3 cellular contexts compared by ENCODE assay signal in the genomic region with DNA sequence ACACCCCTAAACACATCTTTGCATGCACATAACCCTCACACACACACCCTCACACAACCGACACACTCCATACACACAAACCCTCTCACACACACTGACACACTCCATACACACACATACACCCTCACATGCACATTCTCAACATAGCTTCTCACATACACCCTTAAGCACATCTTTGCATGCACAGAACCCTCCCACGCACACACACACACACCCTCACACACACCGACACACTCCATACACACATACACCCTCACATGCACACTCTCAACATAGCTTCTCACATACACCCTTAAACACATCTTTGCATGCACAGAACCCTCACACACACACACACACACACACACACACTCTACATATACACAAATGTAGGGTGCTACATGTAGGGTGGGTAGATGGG.
A peak's percentile ranks its signal among the peaks of the same experiment; 100 is the strongest.
TF ChIP-seq lines count a peak whose summit lies in the region.

No MANE protein-coding gene starts in this region.

TF ChIP-seq in HEK293, 187 proteins besides CTCF, POLR2A, EP300 and RAD21:
- TF ChIP-seq EGR2 (tag by site-specific recombination; IDR thresholded peaks at IDR 0.05; ENCODE audit: low read depth) (peak; percentile 70), ZNF501 (tag by site-specific recombination; IDR thresholded peaks at IDR 0.05) (no peak), ZFHX2 (tag by site-specific recombination; conservative IDR thresholded peaks at IDR 0.05) (peak; percentile 62)

TF ChIP-seq in IMR-90, 13 proteins besides CTCF, POLR2A, EP300 and RAD21:
- TF ChIP-seq CHD1 (IDR thresholded peaks at IDR 0.05; ENCODE audit: low read depth, low read length), result no peak
- TF ChIP-seq, protein P1, sequence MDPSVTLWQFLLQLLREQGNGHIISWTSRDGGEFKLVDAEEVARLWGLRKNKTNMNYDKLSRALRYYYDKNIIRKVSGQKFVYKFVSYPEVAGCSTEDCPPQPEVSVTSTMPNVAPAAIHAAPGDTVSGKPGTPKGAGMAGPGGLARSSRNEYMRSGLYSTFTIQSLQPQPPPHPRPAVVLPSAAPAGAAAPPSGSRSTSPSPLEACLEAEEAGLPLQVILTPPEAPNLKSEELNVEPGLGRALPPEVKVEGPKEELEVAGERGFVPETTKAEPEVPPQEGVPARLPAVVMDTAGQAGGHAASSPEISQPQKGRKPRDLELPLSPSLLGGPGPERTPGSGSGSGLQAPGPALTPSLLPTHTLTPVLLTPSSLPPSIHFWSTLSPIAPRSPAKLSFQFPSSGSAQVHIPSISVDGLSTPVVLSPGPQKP (IDR thresholded peaks at IDR 0.05; ENCODE audit: borderline replicate concordance, low read depth, low read length), result no peak
- TF ChIP-seq CEBPB (IDR thresholded peaks at IDR 0.05; ENCODE audit: low read depth, low read length), result no peak
- TF ChIP-seq NFE2L2 (IDR thresholded peaks at IDR 0.05; ENCODE audit: low read depth, low read length), result no peak
- TF ChIP-seq FOS (IDR thresholded peaks at IDR 0.05; ENCODE audit: low read depth, low read length), result no peak
TF ChIP-seq in IMR-90: peak in this region for 0.

TF ChIP-seq in H1, 55 proteins besides CTCF, POLR2A, EP300 and RAD21:
- TF ChIP-seq, protein P2, sequence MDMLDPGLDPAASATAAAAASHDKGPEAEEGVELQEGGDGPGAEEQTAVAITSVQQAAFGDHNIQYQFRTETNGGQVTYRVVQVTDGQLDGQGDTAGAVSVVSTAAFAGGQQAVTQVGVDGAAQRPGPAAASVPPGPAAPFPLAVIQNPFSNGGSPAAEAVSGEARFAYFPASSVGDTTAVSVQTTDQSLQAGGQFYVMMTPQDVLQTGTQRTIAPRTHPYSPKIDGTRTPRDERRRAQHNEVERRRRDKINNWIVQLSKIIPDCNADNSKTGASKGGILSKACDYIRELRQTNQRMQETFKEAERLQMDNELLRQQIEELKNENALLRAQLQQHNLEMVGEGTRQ (IDR thresholded peaks at IDR 0.05; ENCODE audit: low read length), result no peak
- TF ChIP-seq SP1 (IDR thresholded peaks at IDR 0.05; ENCODE audit: low read depth, low read length), result no peak
- no peak for TF ChIP-seq FOSL1 (IDR thresholded peaks at IDR 0.05; ENCODE audit: insufficient read depth, low read depth, low read length)
- TF ChIP-seq RNF2 (IDR thresholded peaks at IDR 0.05; ENCODE audit: borderline replicate concordance, low read depth, low read length, missing control alignments, poor library complexity, severe bottlenecking), result no peak
- TF ChIP-seq PHF8 (conservative IDR thresholded peaks at IDR 0.05; ENCODE audit: low read depth, low read length), result no peak
- TF ChIP-seq CBX5 (IDR thresholded peaks at IDR 0.05; ENCODE audit: low read depth, low read length), result no peak
- no peak for TF ChIP-seq TAF1 (IDR thresholded peaks at IDR 0.05; ENCODE audit: low read depth, low read length)
- TF ChIP-seq, protein P3, sequence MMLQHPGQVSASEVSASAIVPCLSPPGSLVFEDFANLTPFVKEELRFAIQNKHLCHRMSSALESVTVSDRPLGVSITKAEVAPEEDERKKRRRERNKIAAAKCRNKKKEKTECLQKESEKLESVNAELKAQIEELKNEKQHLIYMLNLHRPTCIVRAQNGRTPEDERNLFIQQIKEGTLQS (IDR thresholded peaks at IDR 0.05; ENCODE audit: insufficient read depth, low read depth, low read length), result no peak
- TF ChIP-seq SRF (IDR thresholded peaks at IDR 0.05; ENCODE audit: low read depth, low read length), result no peak
- TF ChIP-seq TCF12 (IDR thresholded peaks at IDR 0.05; ENCODE audit: low read depth, low read length), result no peak
- TF ChIP-seq MAFK (IDR thresholded peaks at IDR 0.05; ENCODE audit: low read depth, low read length), result no peak
- TF ChIP-seq SIN3A (conservative IDR thresholded peaks at IDR 0.05 in 1 of 2, IDR thresholded peaks at IDR 0.05 in 1 of 2; ENCODE audit: low read depth in 1 of 2, low read length in 2 of 2), result no peak
- TF ChIP-seq SP4 (IDR thresholded peaks at IDR 0.05; ENCODE audit: low read length), result no peak
TF ChIP-seq in H1: peak in this region for 0.
